8 cellular contexts compared by ENCODE assay signal in the genomic region with DNA sequence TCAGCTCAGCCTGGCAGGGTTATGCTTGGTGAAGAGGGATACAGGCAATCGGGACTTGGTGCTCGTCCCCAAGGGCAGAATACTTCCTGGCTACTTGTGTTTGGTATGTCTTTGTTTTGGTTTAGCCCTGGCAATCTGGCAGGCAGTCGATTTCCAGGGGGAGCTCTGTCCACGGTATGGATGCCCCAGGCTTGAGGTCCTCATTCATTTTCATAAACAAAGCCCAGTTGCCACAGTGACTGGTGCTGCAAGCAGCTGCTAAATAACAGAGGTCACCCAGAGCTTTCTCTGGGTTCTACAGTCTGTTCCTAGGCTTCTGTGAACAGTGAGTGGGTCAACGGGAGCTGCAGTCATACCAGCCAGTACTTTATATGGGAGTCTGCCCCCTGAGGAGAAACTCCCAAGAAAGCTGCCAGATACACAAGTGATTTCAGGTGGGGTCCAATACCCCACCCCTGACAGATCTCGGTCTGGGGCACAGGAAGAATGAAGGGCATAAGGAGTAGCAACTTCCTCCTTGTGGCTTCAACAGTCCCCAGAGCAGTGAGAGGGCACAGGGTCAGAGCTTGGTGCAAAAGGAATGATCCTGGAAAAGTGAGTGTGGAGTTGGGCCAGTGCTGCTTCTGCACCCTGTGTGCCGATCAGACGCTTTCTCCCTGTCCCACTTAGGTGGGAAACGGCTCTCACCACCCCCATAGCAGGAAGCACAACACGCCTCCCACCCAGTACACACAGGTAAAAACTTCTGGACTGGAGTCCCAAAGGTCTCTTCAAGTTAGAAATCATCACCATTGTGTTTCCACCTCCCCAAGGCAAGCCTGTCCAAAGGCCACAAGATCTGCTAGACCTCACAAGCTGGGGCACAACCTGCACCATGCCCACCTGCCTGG. TPM values are rescaled to one million over a fixed set of nuclear protein-coding genes. Genes with fewer than 3 reads are reported as not detected.
DNase-seq lines count a peak whose midpoint lies in the region; ATAC-seq, FAIRE-seq and TF ChIP-seq lines count a peak whose summit lies in the region.

No MANE protein-coding gene starts in this region.

- no peaks in the 10 kb centered on the region for H3K36me3 ChIP-seq in gastroesophageal sphincter

- peak overlapping the region; percentile 78 to 88 (median 80) for H3K27ac ChIP-seq in gastroesophageal sphincter

- H3K4me1 ChIP-seq in gastroesophageal sphincter: peaks cover 11 to 97% (median 45%) of the 10 kb centered on the region in 3 donors

- no peak for TF ChIP-seq EP300 in gastroesophageal sphincter (IDR thresholded peaks at IDR 0.05)

- H3K27me3 ChIP-seq in gastroesophageal sphincter: no peaks in the 10 kb centered on the region

- no peak for FAIRE-seq in urothelium cell line (lab: Jason Lieb, UNC)

- 22 to 40% methylated on average over 1 to 7 of the region's 10 CpGs for WGBS in gastroesophageal sphincter (ENCODE audit: low coverage in 1 of 2), 2 donors

- no peak for TF ChIP-seq POLR2A in gastroesophageal sphincter (IDR thresholded peaks at IDR 0.05)

- H3K4me3 ChIP-seq in gastroesophageal sphincter: no peak overlapping the region

- no peaks in the 10 kb centered on the region for H3K9me3 ChIP-seq in gastroesophageal sphincter

- ATAC-seq in gastroesophageal sphincter: peak; percentile 77

- DNase-seq in Daoy (ENCODE audit: low read depth) (peak; percentile 85), SK-MEL-5 (ENCODE audit: low read depth, low spot score) (peak; percentile 67), pulmonary artery endothelial cell (ENCODE audit: low read depth, low spot score) (peak; percentile 83), NCI-H1436 treated with DMSO at 0.1 percent for 48 hours (lab: John Stamatoyannopoulos, UW) (no peak), NCI-H187 treated with DMSO at 0.1 percent for 48 hours (lab: John Stamatoyannopoulos, UW) (no peak), urothelium cell line (ENCODE audit: low spot score) (no peak)
- no peak for DNase-seq in activated CD8-positive, alpha-beta memory T cell treated with anti-CD3 and anti-CD28 coated beads for 24 hours

- in situ Hi-C loops in SK-MEL-5 (cut with HindIII; ENCODE audit: low pct_unique_long_range_greater_than_20kb, low sequenced_read_pairs): no loop called here

- TF ChIP-seq CTCF in gastroesophageal sphincter (IDR thresholded peaks at IDR 0.05): peak in 3 of 4 experiments; percentile 38 to 64 (median 41)

RNA-seq across cellular contexts. Expression of gene TGFBR3, which starts 55.5 kb away (rescaled TPM):
- 1.6 and 20.5 TPM in 2 replicates for total RNA-seq in Daoy (2014; rRNA removed; shearing (Covaris generic))
- total RNA-seq in SK-MEL-5 (2014; rRNA removed; shearing (Covaris generic)): 17.2 and 18.2 TPM in 2 replicates
- 19.0 and 21.4 TPM in 2 replicates for polyA plus RNA-seq in SK-MEL-5 (2015; cell fraction: cytosol; rRNA removed)
- polyA plus RNA-seq in SK-MEL-5 (2015; cell fraction: nucleus; rRNA removed): 13.2 and 13.7 TPM in 2 replicates
- 100 to 1,000 TPM; 176 to 315 (median 248) TPM for total RNA-seq in gastroesophageal sphincter
- total RNA-seq in pulmonary artery endothelial cell: 12.5 and 24.6 TPM in 2 replicates

Comparison
In these comparisons a context has a peak if more than half of its experiments do, and no peak if none do; other contexts are left out.
1. DNase-seq: peak in Daoy (single experiment), SK-MEL-5 (single experiment) and pulmonary artery endothelial cell (single experiment); none in NCI-H1436 treated with DMSO at 0.1 percent for 48 hours (single experiment), activated CD8-positive, alpha-beta memory T cell treated with anti-CD3 and anti-CD28 coated beads for 24 hours (single experiment), NCI-H187 treated with DMSO at 0.1 percent for 48 hours (single experiment) and urothelium cell line (single experiment).